Comparison of ENCODE assay signal across 17 cellular contexts in the genomic region with DNA sequence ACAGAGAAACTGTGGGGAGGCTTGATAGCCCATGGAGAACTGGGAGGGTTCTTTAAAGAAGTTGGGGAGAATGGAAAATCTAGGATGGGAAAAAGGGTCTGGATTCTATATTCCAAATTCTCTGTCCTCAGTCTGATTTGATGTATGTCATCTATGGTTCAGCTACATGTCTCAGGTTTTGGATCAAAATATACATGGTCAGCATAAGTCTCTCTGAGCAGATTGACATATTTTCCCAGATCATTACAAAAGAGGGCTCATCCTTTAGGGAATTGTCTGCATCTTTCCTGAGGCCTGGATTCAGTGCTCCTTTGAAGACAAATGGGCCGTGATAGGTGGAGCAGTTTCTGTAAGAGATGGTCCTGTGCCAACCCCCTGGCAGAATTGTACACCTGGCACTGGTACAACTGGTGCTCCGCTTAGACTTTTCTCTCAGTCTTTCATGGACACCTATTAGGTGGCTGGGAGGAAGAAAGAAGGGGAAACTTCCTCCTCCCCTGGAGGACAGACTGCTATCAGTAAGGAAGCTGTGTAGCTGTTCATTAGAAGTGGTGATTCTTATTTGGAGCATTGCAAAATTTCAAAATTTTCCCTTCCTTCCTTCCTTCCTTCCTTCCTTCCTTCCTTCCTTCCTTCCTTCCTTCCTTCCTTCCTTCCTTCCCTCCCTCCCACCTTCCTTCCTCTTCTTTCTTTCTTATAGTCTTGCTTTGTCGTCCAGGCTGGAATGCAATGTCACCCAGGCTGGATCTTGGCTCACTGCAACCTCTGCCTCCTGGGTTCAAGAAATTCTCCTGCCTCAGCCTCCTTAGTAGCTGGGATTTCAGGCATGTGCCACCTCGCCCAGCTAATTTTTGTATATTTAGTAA. TPM values are rescaled to one million over a fixed set of nuclear protein-coding genes. Genes with fewer than 3 reads are reported as not detected.
DNase-seq lines count a peak whose midpoint lies in the region; ATAC-seq, FAIRE-seq and TF ChIP-seq lines count a peak whose summit lies in the region.
"Had no signal": no experiment of that assay in that cellular context is flagged by ENCODE, and none has a peak within 500 bp of the region (broad histone marks: within the 10 kb centered on the region; RNA-seq: fewer than 3 reads in every experiment).

No MANE protein-coding gene starts in this region.

- POLR2A ChIA-PET in A549 (lab: Yijun Ruan, JAX): no interaction called here

- H3K4me2 ChIP-seq in A549: no peak overlapping the region
- H3K4me2 ChIP-seq: SK-N-SH had no signal

- peaks cover 12% of the 10 kb centered on the region; the same call in 1 of the 3 replicates for H3K9me3 ChIP-seq in A549
- H3K9me3 ChIP-seq in adrenal gland (replicated peaks in 1 of 3): no peaks in the 10 kb centered on the region

- 87% methylated on average over 4 of the region's 4 CpGs for WGBS in A549 (ENCODE audit: missing lambda C conversion rate)
- 83 to 92% (median 88%) methylated on average over 4 of the region's 4 CpGs for WGBS in adrenal gland, 4 donors

- H3K4me3 ChIP-seq in A549: no peak overlapping the region
- H3K4me3 ChIP-seq in adrenal gland: no peak overlapping the region

- no peak for DNase-seq in A549 (ENCODE audit: low read depth in 1 of 2, low spot score in 1 of 2)
- DNase-seq in DMS 273 (lab: John Stamatoyannopoulos, UW; ENCODE audit: unreplicated experiment): peak; percentile 64
- DNase-seq in NCI-H345 (lab: John Stamatoyannopoulos, UW): peak; percentile 86
- peak; percentile 76 for DNase-seq in cerebellar cortex (ENCODE audit: low spot score)
- DNase-seq in adrenal gland: no peak
- no peak for DNase-seq in NCI-H748 treated with DMSO at 0.1 percent for 48 hours (lab: John Stamatoyannopoulos, UW)
- DNase-seq: CD8-positive, alpha-beta memory T cell; EL; MV-4-11; NCI-H1417 treated with DMSO at 0.1 percent for 48 hours; NCI-H2081 treated with DMSO at 0.1 percent for 48 hours; NCI-H524; PC-3; SK-N-SH; T-helper 1 cell had no signal

- ATAC-seq in A549 (no peak), HG02759 (IDR thresholded peaks at IDR 0.05; ENCODE audit: unreplicated experiment) (no peak)
- ATAC-seq: PC-3 had no signal

- H3K27me3 ChIP-seq in adrenal gland: no peaks in the 10 kb centered on the region

- intact Hi-C loops in adrenal gland (cut with DNase I): no loop called here

- H3K27ac ChIP-seq in A549 (no peak overlapping the region), adrenal gland (no peak overlapping the region)

- no peak for TF ChIP-seq RAD21 in A549 (conservative IDR thresholded peaks at IDR 0.05 in 1 of 2, IDR thresholded peaks at IDR 0.05 in 1 of 2)

- no peaks in the 10 kb centered on the region for H3K36me3 ChIP-seq in adrenal gland (replicated peaks in 1 of 2)

- CTCF ChIA-PET in A549 (lab: Yijun Ruan, JAX): interaction anchor here (0.7 kb wide), 1 partner anchor 192 kb away, joined by 3 read pairs; no protein-coding TSS in a partner anchor

- no peak for TF ChIP-seq EP300 in A549 (IDR thresholded peaks at IDR 0.05)

- FAIRE-seq in A549 (lab: Jason Lieb, UNC): no peak
- FAIRE-seq: H54 had no signal

- H3K4me1 ChIP-seq in A549 (peaks cover 7% of the 10 kb centered on the region; the same call in 1 of the 3 replicates), adrenal gland (replicated peaks in 1 of 2) (peaks cover 0 to 19% of the 10 kb centered on the region in 2 donors)

- TF ChIP-seq CTCF in A549 (IDR thresholded peaks at IDR 0.05): no peak
- TF ChIP-seq CTCF in adrenal gland (IDR thresholded peaks at IDR 0.05): no peak

- TF ChIP-seq POLR2A in A549 (IDR thresholded peaks at IDR 0.05; ENCODE audit: low read length) (no peak), adrenal gland (IDR thresholded peaks at IDR 0.05) (no peak)

TF ChIP-seq in A549, 52 proteins besides CTCF, POLR2A, EP300 and RAD21:
- TF ChIP-seq, protein P1, sequence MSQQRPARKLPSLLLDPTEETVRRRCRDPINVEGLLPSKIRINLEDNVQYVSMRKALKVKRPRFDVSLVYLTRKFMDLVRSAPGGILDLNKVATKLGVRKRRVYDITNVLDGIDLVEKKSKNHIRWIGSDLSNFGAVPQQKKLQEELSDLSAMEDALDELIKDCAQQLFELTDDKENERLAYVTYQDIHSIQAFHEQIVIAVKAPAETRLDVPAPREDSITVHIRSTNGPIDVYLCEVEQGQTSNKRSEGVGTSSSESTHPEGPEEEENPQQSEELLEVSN (IDR thresholded peaks at IDR 0.05; ENCODE audit: borderline replicate concordance, low read depth): no peak
- TF ChIP-seq MAFK (IDR thresholded peaks at IDR 0.05; ENCODE audit: partially characterized antibody): peak; percentile 51

RNA-seq across cellular contexts. Expression of a gene that starts 26.1 kb away (rescaled TPM):
- 3.8 and 4.5 TPM in 2 replicates for polyA plus RNA-seq in A549 (2011; rRNA removed)
- 0.78 and 1.0 TPM in 2 replicates for polyA plus RNA-seq in A549 (2012; cell fraction: cytosol; rRNA removed)
- 0.62 and 0.82 TPM in 2 replicates for polyA plus RNA-seq in A549 (2012; cell fraction: nucleus; rRNA removed)
- 0.98 to 1.5 TPM (median 1.0 TPM) in 3 replicates for polyA plus RNA-seq in A549 (2017; fragmentation: RNase III; extraction: RNeasy Plus Mini Kit Qiagen cat#74134 plus additional on column Dnase treatment)
- polyA minus RNA-seq in A549 (2011; rRNA and poly(A)+ RNA removed): 3.5 and 4.1 TPM in 2 replicates
- total RNA-seq in adrenal gland: 10 to 100 TPM; 30.5 to 76.9 (median 55.2) TPM
- 10 to 100 TPM; 15.5 to 28.1 (median 18.6) TPM for polyA plus RNA-seq in adrenal gland

Comparison
In these comparisons a context has a peak if more than half of its experiments do, and no peak if none do; other contexts are left out.
1. DNase-seq: peak in DMS 273 (single experiment), NCI-H345 (single experiment) and cerebellar cortex (single experiment); none in A549 (0 of 2), adrenal gland (0 of 7) and NCI-H748 treated with DMSO at 0.1 percent for 48 hours (single experiment).